ENCODE assay signal across 8 cellular contexts in genomic region chr5:135163964-135164363, GRCh38.
"Had no signal": no experiment of that assay in that cellular context is flagged by ENCODE, and none has a peak within 500 bp of the region (broad histone marks: within the 10 kb centered on the region; RNA-seq: fewer than 3 reads in every experiment).

No MANE protein-coding gene starts in this region.

- H3K4me3 Mint-ChIP-seq: IgD-negative memory B cell had no signal

- H3K4me1 Mint-ChIP-seq: IgD-negative memory B cell had no signal

- FAIRE-seq: HepG2, HTR-8/SVneo had no signal

- ATAC-seq: HepG2 had no signal

- H3K4me2 ChIP-seq: KMS-11 had no signal

- H3K9ac ChIP-seq: KMS-11 had no signal

- DNase-seq: IMR-90, KBM-7, KG1 had no signal

- H3K36me3 Mint-ChIP-seq: IgD-negative memory B cell had no signal

- H3K27ac ChIP-seq: HL-60, KMS-11 had no signal
